ENCODE assay signal across 8 cellular contexts in the genomic region with DNA sequence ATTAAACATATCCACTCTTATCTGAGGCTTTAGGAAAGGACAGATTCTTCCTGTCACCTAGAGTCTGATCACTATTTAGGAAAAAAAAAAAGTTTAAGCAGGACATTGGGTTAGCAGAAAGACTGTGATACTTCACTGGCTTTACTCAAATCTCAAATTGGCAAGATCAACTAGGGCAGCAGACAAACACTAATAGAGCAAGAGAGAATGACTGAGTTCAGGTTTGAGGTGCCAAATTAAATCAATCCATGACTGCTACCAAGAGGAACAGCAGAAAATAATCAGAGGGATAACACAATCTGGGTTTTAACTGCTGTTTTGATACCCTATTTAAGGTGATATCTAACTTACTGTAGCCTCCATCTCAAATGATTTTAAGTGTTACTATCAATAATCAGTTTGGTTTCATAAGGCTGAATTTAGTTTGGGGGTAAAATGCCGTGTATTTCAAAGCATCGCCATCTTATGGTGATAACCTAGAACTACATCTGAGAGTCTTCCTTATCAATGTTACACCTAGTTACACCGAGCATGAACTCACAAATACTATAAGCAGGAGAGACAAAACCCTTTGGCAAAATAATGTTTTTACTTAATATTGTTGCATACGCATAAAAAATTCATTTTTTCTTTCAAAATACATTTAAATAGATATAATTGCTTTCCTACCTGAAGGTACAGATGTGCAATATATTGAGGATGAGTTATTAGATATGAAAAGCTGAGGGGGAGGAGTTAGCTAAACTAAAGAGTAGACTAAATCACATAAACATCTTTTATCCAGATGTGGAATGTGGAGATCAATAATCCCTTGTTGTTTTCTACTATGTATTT.
DNase-seq lines count a peak whose midpoint lies in the region; ATAC-seq and TF ChIP-seq lines count a peak whose summit lies in the region.

No MANE protein-coding gene starts in this region.

- WGBS in hepatocyte (ENCODE audit: low lambda C conversion rate, missing lambda C conversion rate), result 4% methylated on average over 4 of the region's 4 CpGs

- H3F3A ChIP-seq in PC-9 (ENCODE audit: insufficient read depth, low read depth), result no peaks in the 10 kb centered on the region

- CTCF ChIA-PET in GM10248 (lab: Yijun Ruan, JAX) (no interaction called here), PC-9 (lab: Charles Lee) (interaction anchor here (0.6 kb wide), 1 partner anchor 222 kb away, joined by 4 read pairs; no protein-coding TSS in a partner anchor)
- CTCF ChIA-PET in activated naive CD4-positive, alpha-beta T cell treated with anti-CD3 and anti-CD28 coated beads, Interleukin-2, amount 10 ng/mL, durations not matched to agents 7 days and 5 days (lab: Charles Lee), result no interaction called here

- H3K27ac ChIP-seq in PC-9 (no peak overlapping the region), hepatocyte (no peak overlapping the region)

- H3K27me3 ChIP-seq in PC-9 (ENCODE audit: insufficient read depth, low read depth), result no peaks in the 10 kb centered on the region
- no peaks in the 10 kb centered on the region for H3K27me3 ChIP-seq in hepatocyte

- no TSS peak for BruUV-seq in PC-9 (replicated peaks; lab: Mats Ljungman, UMichigan)

- H3K4me2 ChIP-seq in PC-9 (no peak overlapping the region), hepatocyte (no peak overlapping the region)

- H2AFZ ChIP-seq in PC-9 (no peak overlapping the region), hepatocyte (no peak overlapping the region)

- no peak overlapping the region for H3K4me3 Mint-ChIP-seq in activated naive CD8-positive, alpha-beta T cell treated with anti-CD3 and anti-CD28 coated beads for 36 hours
- H3K4me3 Mint-ChIP-seq in activated naive CD4-positive, alpha-beta T cell treated with anti-CD3 and anti-CD28 coated beads, Interleukin-2, amount 10 ng/mL, durations not matched to agents 7 days and 5 days, result no peak overlapping the region

- no peaks in the 10 kb centered on the region for H3K27me3 Mint-ChIP-seq in activated naive CD8-positive, alpha-beta T cell treated with anti-CD3 and anti-CD28 coated beads for 36 hours
- H3K27me3 Mint-ChIP-seq in activated naive CD4-positive, alpha-beta T cell treated with anti-CD3 and anti-CD28 coated beads, Interleukin-2, amount 10 ng/mL, durations not matched to agents 7 days and 5 days, result no peaks in the 10 kb centered on the region

- intact Hi-C loops in PC-9 (cut with micrococcal nuclease; ENCODE audit: unreplicated experiment), result loop anchor here (1.0 to 5.0 kb wide), 2 partner anchors 1220 to 1327 kb away; no protein-coding TSS in a partner anchor

- TF ChIP-seq CTCF in GM10248 (IDR thresholded peaks at IDR 0.05; ENCODE audit: control extremely low read depth, extremely low read depth, low read depth, missing control alignments), result peak; percentile 39
- peak; percentile 66 for TF ChIP-seq CTCF in PC-9 (conservative IDR thresholded peaks at IDR 0.05)
- peak; percentile 53 for TF ChIP-seq CTCF in hepatocyte (IDR thresholded peaks at IDR 0.05; ENCODE audit: poor library complexity)

- no peaks in the 10 kb centered on the region for H3K9me3 ChIP-seq in PC-9 (ENCODE audit: insufficient read depth, low read depth)
- no peaks in the 10 kb centered on the region for H3K9me3 ChIP-seq in hepatocyte (ENCODE audit: low read depth)

- H3K27ac Mint-ChIP-seq in activated naive CD8-positive, alpha-beta T cell treated with anti-CD3 and anti-CD28 coated beads for 36 hours, result no peak overlapping the region
- no peak overlapping the region for H3K27ac Mint-ChIP-seq in activated naive CD4-positive, alpha-beta T cell treated with anti-CD3 and anti-CD28 coated beads, Interleukin-2, amount 10 ng/mL, durations not matched to agents 7 days and 5 days

- H3K36me3 ChIP-seq in PC-9 (ENCODE audit: low read depth) (no peaks in the 10 kb centered on the region), hepatocyte (replicated peaks; ENCODE audit: insufficient read depth, low read depth) (no peaks in the 10 kb centered on the region)

- H4K20me1 ChIP-seq in PC-9 (ENCODE audit: insufficient read depth), result no peaks in the 10 kb centered on the region
- H4K20me1 ChIP-seq in hepatocyte (ENCODE audit: insufficient read depth, poor library complexity, severe bottlenecking), result no peaks in the 10 kb centered on the region

- peak; percentile 46 for ATAC-seq in HG03342 (IDR thresholded peaks at IDR 0.05; ENCODE audit: unreplicated experiment)
- ATAC-seq in stimulated activated naive CD8-positive, alpha-beta T cell treated with anti-CD3 and anti-CD28 coated beads, Interleukin-15, Interleukin-2, amounts not matched to agents 100 U/mL and 50 U/mL, for 24 hours, result no peak

- H3K4me3 ChIP-seq in PC-9 (no peak overlapping the region), hepatocyte (no peak overlapping the region)

- no peak for DNase-seq in GM10248 (ENCODE audit: extremely low spot score)
- DNase-seq in PC-9, result no peak
- DNase-seq in hepatocyte (ENCODE audit: low spot score), result peak; percentile 48
- no peak for DNase-seq in activated naive CD8-positive, alpha-beta T cell treated with anti-CD3 and anti-CD28 coated beads for 36 hours
- no peak for DNase-seq in activated naive CD4-positive, alpha-beta T cell treated with anti-CD3 and anti-CD28 coated beads, Interleukin-2, amount 10 ng/mL, durations not matched to agents 7 days and 5 days
- no peak for DNase-seq in cerebellum (ENCODE audit: low spot score)
- no peak for DNase-seq in stimulated activated naive CD8-positive, alpha-beta T cell treated with anti-CD3 and anti-CD28 coated beads, Interleukin-15, Interleukin-2, amounts not matched to agents 100 U/mL and 50 U/mL, for 24 hours

- no peaks in the 10 kb centered on the region for H3K9me2 ChIP-seq in PC-9 (ENCODE audit: insufficient read depth)
- no peaks in the 10 kb centered on the region for H3K9me2 ChIP-seq in hepatocyte (replicated peaks; ENCODE audit: insufficient read depth)

- H3K9me3 Mint-ChIP-seq in activated naive CD8-positive, alpha-beta T cell treated with anti-CD3 and anti-CD28 coated beads for 36 hours, result peaks cover 14% of the 10 kb centered on the region
- H3K9me3 Mint-ChIP-seq in activated naive CD4-positive, alpha-beta T cell treated with anti-CD3 and anti-CD28 coated beads, Interleukin-2, amount 10 ng/mL, durations not matched to agents 7 days and 5 days, result peaks cover 4% of the 10 kb centered on the region

- POLR2A ChIA-PET in GM10248 (lab: Yijun Ruan, JAX), result no interaction called here
- POLR2A ChIA-PET in PC-9 (lab: Charles Lee; ENCODE audit: unreplicated experiment), result no interaction called here

- no peaks in the 10 kb centered on the region for H3K36me3 Mint-ChIP-seq in activated naive CD8-positive, alpha-beta T cell treated with anti-CD3 and anti-CD28 coated beads for 36 hours
- H3K36me3 Mint-ChIP-seq in activated naive CD4-positive, alpha-beta T cell treated with anti-CD3 and anti-CD28 coated beads, Interleukin-2, amount 10 ng/mL, durations not matched to agents 7 days and 5 days, result no peaks in the 10 kb centered on the region

- no peaks in the 10 kb centered on the region for H3K4me1 Mint-ChIP-seq in activated naive CD8-positive, alpha-beta T cell treated with anti-CD3 and anti-CD28 coated beads for 36 hours
- H3K4me1 Mint-ChIP-seq in activated naive CD4-positive, alpha-beta T cell treated with anti-CD3 and anti-CD28 coated beads, Interleukin-2, amount 10 ng/mL, durations not matched to agents 7 days and 5 days, result no peaks in the 10 kb centered on the region

- H3K4me1 ChIP-seq in PC-9 (replicated peaks; ENCODE audit: insufficient read depth), result no peaks in the 10 kb centered on the region
- H3K4me1 ChIP-seq in hepatocyte (ENCODE audit: insufficient read depth), result no peaks in the 10 kb centered on the region

- H3K79me2 ChIP-seq in PC-9 (ENCODE audit: low read depth), result no peaks in the 10 kb centered on the region
- H3K79me2 ChIP-seq in hepatocyte, result no peaks in the 10 kb centered on the region
